In genomic region chr1:226322986-226323385, GRCh38 we compare ENCODE assay signal across 25 cellular contexts.
"Had no signal": no experiment of that assay in that cellular context is flagged by ENCODE, and none has a peak within 500 bp of the region (broad histone marks: within the 10 kb centered on the region; RNA-seq: fewer than 3 reads in every experiment).

No MANE protein-coding gene starts in this region.

- H3K4me3 ChIP-seq: dorsolateral prefrontal cortex, gastrocnemius medialis, left ventricle myocardium inferior, lower lobe of right lung, psoas muscle, right lobe of liver, suprapubic skin, tibial artery, upper lobe of right lung, vagina had no signal

- H3K27ac Mint-ChIP-seq: immature natural killer cell; nephron progenitor cell; stimulated activated effector memory CD8-positive, alpha-beta T cell treated with anti-CD3 and anti-CD28 coated beads, Interleukin-12 subunit alpha, Interleukin-12 subunit beta, amount 100 ng/mL, for 72 hours had no signal

- H3K27ac ChIP-seq: dorsolateral prefrontal cortex, gastrocnemius medialis, left ventricle myocardium inferior, lower lobe of right lung, psoas muscle, right lobe of liver, suprapubic skin, tibial artery, upper lobe of right lung, vagina had no signal

- H3K36me3 ChIP-seq: gastrocnemius medialis, left ventricle myocardium inferior, lower lobe of right lung, right lobe of liver, suprapubic skin, tibial artery, upper lobe of right lung, vagina had no signal

- H3K36me3 Mint-ChIP-seq: immature natural killer cell; stimulated activated effector memory CD8-positive, alpha-beta T cell treated with anti-CD3 and anti-CD28 coated beads, Interleukin-12 subunit alpha, Interleukin-12 subunit beta, amount 100 ng/mL, for 72 hours had no signal

- FAIRE-seq: kidney had no signal

- H3K9me3 ChIP-seq: gastrocnemius medialis, left ventricle myocardium inferior, lower lobe of right lung, psoas muscle, right lobe of liver, suprapubic skin, tibial artery, upper lobe of right lung, vagina had no signal

- H3K4me1 Mint-ChIP-seq: immature natural killer cell; naive B cell; stimulated activated effector memory CD8-positive, alpha-beta T cell treated with anti-CD3 and anti-CD28 coated beads, Interleukin-12 subunit alpha, Interleukin-12 subunit beta, amount 100 ng/mL, for 72 hours had no signal

- DNase-seq: cortex of kidney; dorsolateral prefrontal cortex; effector CD8-positive, alpha-beta T cell; gastrocnemius medialis; glutamatergic neuron; immature natural killer cell; left cardiac atrium; left ventricle myocardium inferior; lower lobe of right lung; mesenchymal stem cell; naive B cell; nephron progenitor cell; psoas muscle; retina; right lobe of liver; stimulated activated CD4-positive, alpha-beta T cell treated with anti-CD3 and anti-CD28 coated beads, Interleukin-4, amount 100 ng/mL, for 1 hour; stimulated activated CD8-positive, alpha-beta memory T cell treated with anti-CD3 and anti-CD28 coated beads, Interleukin-4, amount 100 ng/mL, for 48 hours; stimulated activated naive CD8-positive, alpha-beta T cell treated with anti-CD3 and anti-CD28 coated beads, Interleukin-15, Interleukin-2, amounts not matched to agents 100 U/mL and 50 U/mL, for 24 hours; tibial artery; upper lobe of right lung had no signal

- ATAC-seq: esophagus mucosa; gastrocnemius medialis; left cardiac atrium; lower lobe of right lung; psoas muscle; right lobe of liver; stimulated activated effector memory CD8-positive, alpha-beta T cell treated with anti-CD3 and anti-CD28 coated beads, Interleukin-12 subunit alpha, Interleukin-12 subunit beta, amount 100 ng/mL, for 72 hours; stimulated activated naive CD8-positive, alpha-beta T cell treated with anti-CD3 and anti-CD28 coated beads, Interleukin-15, Interleukin-2, amounts not matched to agents 100 U/mL and 50 U/mL, for 24 hours; upper lobe of right lung had no signal

- H3K27me3 ChIP-seq: vagina had no signal

- H3K9me3 Mint-ChIP-seq: immature natural killer cell; stimulated activated effector memory CD8-positive, alpha-beta T cell treated with anti-CD3 and anti-CD28 coated beads, Interleukin-12 subunit alpha, Interleukin-12 subunit beta, amount 100 ng/mL, for 72 hours had no signal

- H3K4me1 ChIP-seq: gastrocnemius medialis, left ventricle myocardium inferior, lower lobe of right lung, psoas muscle, right lobe of liver, suprapubic skin, tibial artery, upper lobe of right lung, vagina had no signal

- H3K4me3 Mint-ChIP-seq: immature natural killer cell; nephron progenitor cell; stimulated activated effector memory CD8-positive, alpha-beta T cell treated with anti-CD3 and anti-CD28 coated beads, Interleukin-12 subunit alpha, Interleukin-12 subunit beta, amount 100 ng/mL, for 72 hours had no signal
